Comparison of ENCODE assay signal across 17 cellular contexts in the genomic region with DNA sequence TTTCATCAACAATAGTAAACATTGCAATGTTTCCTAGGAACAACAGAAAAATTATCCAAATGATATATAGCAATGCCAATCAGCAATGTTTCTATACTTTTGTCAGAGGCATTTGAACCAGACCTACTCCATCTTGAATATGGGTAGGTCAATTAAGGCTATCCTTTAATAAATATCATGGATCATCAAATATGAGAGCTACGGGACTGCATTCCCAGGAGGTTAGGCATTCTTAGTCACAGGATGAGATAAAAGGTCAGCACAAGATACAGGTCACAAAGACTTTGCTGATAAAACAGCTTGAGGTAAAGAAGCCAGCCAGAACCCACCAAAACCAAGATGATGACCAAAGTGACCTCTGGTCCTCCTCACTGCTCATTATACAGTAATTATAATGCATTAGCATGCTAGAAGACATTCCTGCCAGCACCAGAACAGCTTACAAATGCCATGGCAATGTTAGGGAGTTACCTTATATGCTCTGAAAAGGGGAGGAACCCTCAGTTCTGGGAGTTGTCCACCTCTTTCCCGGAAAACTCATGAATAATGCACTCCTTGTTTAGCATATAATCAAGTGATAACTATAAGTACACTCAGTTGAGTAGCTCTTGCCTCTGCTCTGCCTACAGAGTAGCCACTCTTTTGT. TPM values are rescaled to one million over a fixed set of nuclear protein-coding genes. Genes with fewer than 3 reads are reported as not detected.
DNase-seq lines count a peak whose midpoint lies in the region; ATAC-seq and TF ChIP-seq lines count a peak whose summit lies in the region.
"Had no signal": no experiment of that assay in that cellular context is flagged by ENCODE, and none has a peak within 500 bp of the region (broad histone marks: within the 10 kb centered on the region; RNA-seq: fewer than 3 reads in every experiment).

No MANE protein-coding gene starts in this region.

- CTCF ChIA-PET in Caco-2 (lab: Charles Lee) = interaction anchor here (0.9 to 1.1 kb wide), 3 partner anchors 9 to 189 kb away, joined by 4 to 5 read pairs (median 4); no protein-coding TSS in a partner anchor

- POLR2A ChIA-PET in Caco-2 (lab: Charles Lee) = interaction anchor here (1.5 kb wide), 1 partner anchor 9 kb away, joined by 9 read pairs; no protein-coding TSS in a partner anchor

- H3K4me3 ChIP-seq in Caco-2 (ENCODE audit: low read depth, low read length) (no peak overlapping the region), Peyer's patch (no peak overlapping the region), esophagus (ENCODE audit: low read depth in 1 of 2, low read length in 2 of 2) (no peak overlapping the region), osteoblast (ENCODE audit: insufficient read depth, low read length) (no peak overlapping the region)
- H3K4me3 ChIP-seq: thoracic aorta had no signal

- no peaks in the 10 kb centered on the region for H3K9me3 ChIP-seq in Caco-2
- H3K9me3 ChIP-seq in Peyer's patch = no peaks in the 10 kb centered on the region
- H3K9me3 ChIP-seq in esophagus (ENCODE audit: control insufficient read depth in 2 of 2, insufficient read depth in 1 of 2, low read depth in 1 of 2, low read length in 1 of 2) = no peaks in the 10 kb centered on the region
- H3K9me3 ChIP-seq in osteoblast (ENCODE audit: low read depth, low read length) = no peaks in the 10 kb centered on the region
- H3K9me3 ChIP-seq: thoracic aorta had no signal

- peak; percentile 7 to 57 for TF ChIP-seq POLR2A in Peyer's patch (IDR thresholded peaks at IDR 0.05)

- H3K27me3 Mint-ChIP-seq in Caco-2 (ENCODE audit: insufficient read depth, unreplicated experiment) (no peaks in the 10 kb centered on the region), osteocyte (ENCODE audit: unreplicated experiment) (no peaks in the 10 kb centered on the region)
- H3K27me3 Mint-ChIP-seq: activated naive CD8-positive, alpha-beta T cell treated with anti-CD3 and anti-CD28 coated beads for 36 hours had no signal

- no peak for DNase-seq in Caco-2
- DNase-seq in Peyer's patch = no peak
- DNase-seq in osteocyte (ENCODE audit: extremely low spot score, unreplicated experiment) = peak; percentile 15
- DNase-seq in osteoblast (ENCODE audit: insufficient read length, low spot score, missing footprints) = no peak
- DNase-seq in SIG-M5 treated with dmso at 0.1 percent for 504 hours (lab: John Stamatoyannopoulos, UW; ENCODE audit: unreplicated experiment) = no peak
- DNase-seq: activated CD4-positive, CD25-positive, alpha-beta regulatory T cell treated with anti-CD3 and anti-CD28 coated beads, Interleukin-2, amount 50 U/mL, for 72 hours; activated naive CD8-positive, alpha-beta T cell treated with anti-CD3 and anti-CD28 coated beads for 36 hours; activated T-cell treated with anti-CD3 and anti-CD28 coated beads, Interleukin-2, amount 50 U/mL, for 4 hours; hypothalamus; naive thymus-derived CD4-positive, alpha-beta T cell; NCI-H2029 treated with DMSO at 0.1 percent for 48 hours; stimulated activated CD4-positive, alpha-beta T cell treated with anti-CD3 and anti-CD28 coated beads, Interleukin-1b, Interleukin-23, amount 100 ng/mL, for 48 hours had no signal

- H3K4me1 ChIP-seq in Caco-2 = peaks cover 49% of the 10 kb centered on the region
- peaks cover 0 to 54% (median 5%) of the 10 kb centered on the region in 4 donors for H3K4me1 ChIP-seq in Peyer's patch
- H3K4me1 ChIP-seq in esophagus (ENCODE audit: control insufficient read depth in 2 of 2, insufficient read depth in 2 of 2, low read length in 1 of 2) = peaks cover 0 to 6% of the 10 kb centered on the region in 2 donors
- H3K4me1 ChIP-seq in osteoblast (ENCODE audit: insufficient read depth, low read length) = peaks cover 43% of the 10 kb centered on the region

- no peaks in the 10 kb centered on the region for H3K36me3 Mint-ChIP-seq in Caco-2 (ENCODE audit: insufficient read depth, unreplicated experiment)
- no peaks in the 10 kb centered on the region for H3K36me3 Mint-ChIP-seq in osteocyte (ENCODE audit: unreplicated experiment)
- H3K36me3 Mint-ChIP-seq: activated naive CD8-positive, alpha-beta T cell treated with anti-CD3 and anti-CD28 coated beads for 36 hours; naive thymus-derived CD4-positive, alpha-beta T cell had no signal

- no peaks in the 10 kb centered on the region for H4K20me1 ChIP-seq in osteoblast (ENCODE audit: insufficient read depth, low read length)

- no peaks in the 10 kb centered on the region for H3K9me3 Mint-ChIP-seq in Caco-2 (ENCODE audit: unreplicated experiment)
- no peaks in the 10 kb centered on the region for H3K9me3 Mint-ChIP-seq in osteocyte (ENCODE audit: unreplicated experiment)
- H3K9me3 Mint-ChIP-seq: activated naive CD8-positive, alpha-beta T cell treated with anti-CD3 and anti-CD28 coated beads for 36 hours; activated T-cell treated with anti-CD3 and anti-CD28 coated beads, Interleukin-2, amount 50 U/mL, for 4 hours; central memory CD8-positive, alpha-beta T cell; naive thymus-derived CD4-positive, alpha-beta T cell had no signal

- H3K27ac ChIP-seq in Peyer's patch = peak overlapping the region in 3 of 4 donors; percentile 16 to 99 (median 69)
- H3K27ac ChIP-seq in esophagus (ENCODE audit: low read depth in 2 of 2, low read length in 1 of 2) = peak overlapping the region; percentile 48 to 85
- no peak overlapping the region for H3K27ac ChIP-seq in osteoblast (ENCODE audit: low read depth, low read length)

- intact Hi-C loops in Caco-2 (cut with micrococcal nuclease; ENCODE audit: unreplicated experiment) = loop anchor here (1.0 kb wide), 1 partner anchor 8 kb away; no protein-coding TSS in a partner anchor

- H3K4me1 Mint-ChIP-seq in Caco-2 (ENCODE audit: low read depth, unreplicated experiment) = peaks cover 26% of the 10 kb centered on the region
- peaks cover 37% of the 10 kb centered on the region for H3K4me1 Mint-ChIP-seq in osteocyte (ENCODE audit: unreplicated experiment)

- no peak for TF ChIP-seq CTCF in Caco-2 (IDR thresholded peaks at IDR 0.05; ENCODE audit: insufficient read depth in 1 of 2, low read depth in 1 of 2, low read length in 1 of 2, severe bottlenecking in 1 of 2, unreplicated experiment in 1 of 2)
- peak in 1 of 6 experiments; percentile 8 for TF ChIP-seq CTCF in Peyer's patch (IDR thresholded peaks at IDR 0.05)
- TF ChIP-seq CTCF in osteocyte (IDR thresholded peaks at IDR 0.05) = no peak
- TF ChIP-seq CTCF in osteoblast (IDR thresholded peaks at IDR 0.05; ENCODE audit: extremely low read depth, low read depth, low read length) = no peak

- no peak overlapping the region for H3K4me3 Mint-ChIP-seq in Caco-2 (ENCODE audit: unreplicated experiment)
- H3K4me3 Mint-ChIP-seq in osteocyte (ENCODE audit: unreplicated experiment) = no peak overlapping the region
- H3K4me3 Mint-ChIP-seq: activated naive CD8-positive, alpha-beta T cell treated with anti-CD3 and anti-CD28 coated beads for 36 hours; activated T-cell treated with anti-CD3 and anti-CD28 coated beads, Interleukin-2, amount 50 U/mL, for 4 hours; central memory CD8-positive, alpha-beta T cell; naive thymus-derived CD4-positive, alpha-beta T cell had no signal

- no peaks in the 10 kb centered on the region for H3K36me3 ChIP-seq in Caco-2 (ENCODE audit: control insufficient read depth, insufficient read depth, low read length)
- H3K36me3 ChIP-seq in Peyer's patch = no peaks in the 10 kb centered on the region
- H3K36me3 ChIP-seq in esophagus (ENCODE audit: control insufficient read depth in 2 of 2, insufficient read depth in 2 of 2, low read length in 1 of 2) = no peaks in the 10 kb centered on the region
- no peaks in the 10 kb centered on the region for H3K36me3 ChIP-seq in osteoblast (ENCODE audit: insufficient read depth, low read length)
- H3K36me3 ChIP-seq: thoracic aorta had no signal

- WGBS in esophagus, 2 donors = 54 to 60% methylated on average over 2 of the region's 2 CpGs

- H3K27ac Mint-ChIP-seq in Caco-2 (ENCODE audit: unreplicated experiment) = peak overlapping the region; percentile 61
- no peak overlapping the region for H3K27ac Mint-ChIP-seq in osteocyte (ENCODE audit: unreplicated experiment)
- H3K27ac Mint-ChIP-seq: activated naive CD8-positive, alpha-beta T cell treated with anti-CD3 and anti-CD28 coated beads for 36 hours had no signal

- H3K79me2 ChIP-seq in osteoblast (ENCODE audit: insufficient read depth, low read length) = no peaks in the 10 kb centered on the region

- BruUV-seq in Caco-2 (replicated peaks; lab: Mats Ljungman, UMichigan) = no TSS peak

- ATAC-seq in GM21528 (IDR thresholded peaks at IDR 0.05; ENCODE audit: low FRiP score, unreplicated experiment) = no peak
- ATAC-seq in GM19467 (IDR thresholded peaks at IDR 0.05; ENCODE audit: unreplicated experiment) = no peak
- ATAC-seq: activated T-cell treated with anti-CD3 and anti-CD28 coated beads, Interleukin-2, amount 50 U/mL, for 4 hours; naive thymus-derived CD4-positive, alpha-beta T cell had no signal

- no peak overlapping the region for H3K4me2 ChIP-seq in osteoblast (ENCODE audit: insufficient read depth, low read length)

- no peak overlapping the region for H2AFZ ChIP-seq in osteoblast (ENCODE audit: low read length)

- H3K27me3 ChIP-seq in Caco-2 (replicated peaks; ENCODE audit: control insufficient read depth, insufficient read depth, low read length) = no peaks in the 10 kb centered on the region
- H3K27me3 ChIP-seq in Peyer's patch = no peaks in the 10 kb centered on the region
- no peaks in the 10 kb centered on the region for H3K27me3 ChIP-seq in esophagus (ENCODE audit: control insufficient read depth in 1 of 2, insufficient read depth in 2 of 2, low read length in 2 of 2)
- H3K27me3 ChIP-seq in osteoblast (ENCODE audit: insufficient read depth, low read length) = no peaks in the 10 kb centered on the region

RNA-seq across cellular contexts. Expression of a gene that starts 8.6 kb away (rescaled TPM):
- total RNA-seq in Caco-2 (2022) (57.0 and 60.0 TPM in 2 replicates), Peyer's patch (100 to 1,000 TPM; 170 to 462 (median 219) TPM), osteocyte (90.2 and 93.1 TPM in 2 replicates), osteoblast (80.7 and 83.2 TPM in 2 replicates)
- polyA plus RNA-seq in esophagus = 10 to 100 TPM; 86.1 to 95.7 TPM

RNA-seq across cellular contexts. Expression of a gene that starts 19.8 kb away (rescaled TPM):
- total RNA-seq in Caco-2 (2022) (35.8 and 37.2 TPM in 2 replicates), Peyer's patch (10 to 100 TPM; 22.1 to 60.8 (median 29.3) TPM), osteocyte (35.5 and 40.1 TPM in 2 replicates), osteoblast (19.7 and 45.2 TPM in 2 replicates)
- 10 to 100 TPM; 24.2 to 40.0 TPM for polyA plus RNA-seq in esophagus
